ENCODE assay signal across 1 cellular context in the genomic region with DNA sequence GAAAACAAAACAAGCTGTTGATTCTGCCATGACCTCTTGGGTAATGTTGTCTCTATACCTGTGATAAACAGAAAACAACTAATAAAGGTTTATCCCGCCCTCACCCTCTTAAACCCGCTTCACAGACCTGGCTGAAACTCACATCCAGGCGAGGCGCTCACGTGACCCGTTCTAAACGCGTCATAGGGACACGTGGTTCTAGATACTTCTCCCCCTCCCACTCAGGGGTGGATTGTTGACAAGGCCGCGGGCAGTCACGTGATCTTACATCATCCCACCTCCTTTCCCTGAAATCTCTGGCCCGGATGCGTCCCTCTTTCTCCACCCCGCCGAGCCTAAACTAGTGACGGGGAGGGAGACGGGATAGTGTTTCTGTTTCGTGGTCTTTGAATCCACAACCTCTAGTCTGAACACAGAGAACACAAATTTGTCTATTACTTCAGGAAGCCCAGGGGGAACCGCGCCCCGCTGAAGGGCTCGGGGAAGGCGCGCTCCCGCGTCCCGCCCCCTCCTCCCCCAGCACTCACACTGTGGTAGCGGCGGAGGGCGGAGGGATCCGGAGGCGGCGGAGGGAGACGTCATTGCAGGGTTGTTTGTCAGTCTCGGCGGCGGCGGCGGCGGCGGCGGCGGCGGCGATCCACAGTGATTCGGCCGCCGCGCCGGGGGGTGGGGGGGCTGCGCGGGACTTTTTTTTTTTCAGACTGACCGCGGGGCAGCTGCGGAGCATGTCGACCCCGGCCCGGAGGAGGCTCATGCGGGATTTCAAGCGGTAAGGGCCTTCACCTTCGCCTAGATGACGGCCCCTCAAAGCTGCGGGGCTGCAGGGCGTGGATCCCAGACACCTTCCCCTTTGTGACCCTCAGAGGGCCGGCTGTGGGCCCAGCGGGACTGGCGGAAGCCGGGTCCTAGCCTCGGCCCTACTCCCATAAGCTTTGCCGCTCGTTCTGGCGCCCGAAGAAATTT.
TF ChIP-seq lines count a peak whose summit lies in the region.

A gene (plus strand): TSS at position 699 of the 963 bp plus-strand sequence. CDS start 27 bp downstream, at position 726.

TF ChIP-seq in HEK293, 187 proteins besides CTCF, POLR2A, EP300 and RAD21 (continued from another document and continues in another):
- TF ChIP-seq, protein P1, sequence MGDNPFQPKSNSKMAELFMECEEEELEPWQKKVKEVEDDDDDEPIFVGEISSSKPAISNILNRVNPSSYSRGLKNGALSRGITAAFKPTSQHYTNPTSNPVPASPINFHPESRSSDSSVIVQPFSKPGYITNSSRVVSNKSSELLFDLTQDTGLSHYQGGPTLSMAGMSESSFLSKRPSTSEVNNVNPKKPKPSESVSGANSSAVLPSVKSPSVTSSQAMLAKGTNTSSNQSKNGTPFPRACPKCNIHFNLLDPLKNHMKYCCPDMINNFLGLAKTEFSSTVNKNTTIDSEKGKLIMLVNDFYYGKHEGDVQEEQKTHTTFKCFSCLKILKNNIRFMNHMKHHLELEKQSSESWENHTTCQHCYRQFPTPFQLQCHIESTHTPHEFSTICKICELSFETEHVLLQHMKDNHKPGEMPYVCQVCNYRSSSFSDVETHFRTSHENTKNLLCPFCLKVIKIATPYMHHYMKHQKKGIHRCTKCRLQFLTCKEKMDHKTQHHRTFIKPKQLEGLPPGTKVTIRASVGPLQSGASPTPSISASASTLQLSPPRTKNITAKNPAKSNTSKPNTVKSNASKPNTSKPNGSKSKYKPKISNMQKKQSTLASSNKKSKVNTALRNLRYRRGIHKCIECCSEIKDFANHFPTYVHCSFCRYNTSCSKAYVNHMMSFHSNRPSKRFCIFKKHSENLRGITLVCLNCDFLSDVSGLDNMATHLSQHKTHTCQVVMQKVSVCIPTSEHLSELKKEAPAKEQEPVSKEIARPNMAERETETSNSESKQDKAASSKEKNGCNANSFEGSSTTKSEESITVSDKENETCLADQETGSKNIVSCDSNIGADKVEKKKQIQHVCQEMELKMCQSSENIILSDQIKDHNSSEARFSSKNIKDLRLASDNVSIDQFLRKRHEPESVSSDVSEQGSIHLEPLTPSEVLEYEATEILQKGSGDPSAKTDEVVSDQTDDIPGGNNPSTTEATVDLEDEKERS (tag by site-specific recombination; IDR thresholded peaks at IDR 0.05), result no peak
- TF ChIP-seq ZNF626 (tag by site-specific recombination; IDR thresholded peaks at IDR 0.05) (no peak), ZNF155 (tag by site-specific recombination; IDR thresholded peaks at IDR 0.05) (no peak), ZNF433 (tag by site-specific recombination; IDR thresholded peaks at IDR 0.05; ENCODE audit: low read depth) (no peak), SETDB1 (IDR thresholded peaks at IDR 0.05; ENCODE audit: insufficient read length, low read length) (no peak), ZNF629 (tag by site-specific recombination; IDR thresholded peaks at IDR 0.05) (peak; percentile 95), YY1 (tag by site-specific recombination; IDR thresholded peaks at IDR 0.05) (peak; percentile 73), ZNF510 (tag by site-specific recombination; IDR thresholded peaks at IDR 0.05; ENCODE audit: insufficient replicate concordance) (no peak), ZNF133 (tag by site-specific recombination; IDR thresholded peaks at IDR 0.05) (no peak), ZNF664 (tag by site-specific recombination; IDR thresholded peaks at IDR 0.05) (peak; percentile 32; the same call in 1 of the 2 replicates), ZNF837 (tag by site-specific recombination; IDR thresholded peaks at IDR 0.05) (no peak), ZNF169 (tag by site-specific recombination; IDR thresholded peaks at IDR 0.05) (no peak), ZNF785 (tag by site-specific recombination; IDR thresholded peaks at IDR 0.05) (no peak; the same call in 1 of the 2 replicates), ZSCAN16 (tag by site-specific recombination; IDR thresholded peaks at IDR 0.05) (no peak), ZNF157 (tag by site-specific recombination; IDR thresholded peaks at IDR 0.05) (no peak), ZNF558 (tag by site-specific recombination; IDR thresholded peaks at IDR 0.05) (peak; percentile 36; the same call in 1 of the 2 replicates), ZNF621 (tag by site-specific recombination; IDR thresholded peaks at IDR 0.05) (no peak), ZNF114 (tag by site-specific recombination; IDR thresholded peaks at IDR 0.05) (no peak), MYNN (tag by site-specific recombination; IDR thresholded peaks at IDR 0.05; ENCODE audit: borderline replicate concordance) (peak; percentile 39; the same call in 1 of the 2 replicates), ZNF571 (tag by site-specific recombination; IDR thresholded peaks at IDR 0.05) (no peak), ZNF677 (tag by site-specific recombination; IDR thresholded peaks at IDR 0.05) (no peak), ZNF768 (tag by site-specific recombination; IDR thresholded peaks at IDR 0.05) (no peak), ZNF146 (tag by site-specific recombination; IDR thresholded peaks at IDR 0.05) (peak; percentile 89), ZBTB48 (tag by site-specific recombination; IDR thresholded peaks at IDR 0.05) (peak; percentile 71), ZNF335 (tag by site-specific recombination; conservative IDR thresholded peaks at IDR 0.05) (no peak), ZNF701 (tag by site-specific recombination; IDR thresholded peaks at IDR 0.05) (no peak), ZNF202 (tag by site-specific recombination; IDR thresholded peaks at IDR 0.05; ENCODE audit: borderline replicate concordance) (no peak), GLI2 (tag by site-specific recombination; IDR thresholded peaks at IDR 0.05; ENCODE audit: borderline replicate concordance, low read depth) (no peak), ZNF274 (IDR thresholded peaks at IDR 0.05; ENCODE audit: low read length) (no peak), ZNF274 (tag by site-specific recombination; IDR thresholded peaks at IDR 0.05; ENCODE audit: borderline replicate concordance) (no peak), ZNF501 (tag by site-specific recombination; IDR thresholded peaks at IDR 0.05) (peak; percentile 99), SALL2 (tag by site-specific recombination; IDR thresholded peaks at IDR 0.05; ENCODE audit: borderline replicate concordance) (no peak), ZNF416 (tag by site-specific recombination; IDR thresholded peaks at IDR 0.05) (no peak), ZNF76 (tag by site-specific recombination; IDR thresholded peaks at IDR 0.05; ENCODE audit: borderline replicate concordance, low read depth) (peak; percentile 73), ZIC2 (tag by site-specific recombination; IDR thresholded peaks at IDR 0.05) (peak; percentile 86), ZNF366 (tag by site-specific recombination; conservative IDR thresholded peaks at IDR 0.05) (peak; percentile 100), ZNF596 (tag by site-specific recombination; IDR thresholded peaks at IDR 0.05) (no peak)
- TF ChIP-seq, protein P2, sequence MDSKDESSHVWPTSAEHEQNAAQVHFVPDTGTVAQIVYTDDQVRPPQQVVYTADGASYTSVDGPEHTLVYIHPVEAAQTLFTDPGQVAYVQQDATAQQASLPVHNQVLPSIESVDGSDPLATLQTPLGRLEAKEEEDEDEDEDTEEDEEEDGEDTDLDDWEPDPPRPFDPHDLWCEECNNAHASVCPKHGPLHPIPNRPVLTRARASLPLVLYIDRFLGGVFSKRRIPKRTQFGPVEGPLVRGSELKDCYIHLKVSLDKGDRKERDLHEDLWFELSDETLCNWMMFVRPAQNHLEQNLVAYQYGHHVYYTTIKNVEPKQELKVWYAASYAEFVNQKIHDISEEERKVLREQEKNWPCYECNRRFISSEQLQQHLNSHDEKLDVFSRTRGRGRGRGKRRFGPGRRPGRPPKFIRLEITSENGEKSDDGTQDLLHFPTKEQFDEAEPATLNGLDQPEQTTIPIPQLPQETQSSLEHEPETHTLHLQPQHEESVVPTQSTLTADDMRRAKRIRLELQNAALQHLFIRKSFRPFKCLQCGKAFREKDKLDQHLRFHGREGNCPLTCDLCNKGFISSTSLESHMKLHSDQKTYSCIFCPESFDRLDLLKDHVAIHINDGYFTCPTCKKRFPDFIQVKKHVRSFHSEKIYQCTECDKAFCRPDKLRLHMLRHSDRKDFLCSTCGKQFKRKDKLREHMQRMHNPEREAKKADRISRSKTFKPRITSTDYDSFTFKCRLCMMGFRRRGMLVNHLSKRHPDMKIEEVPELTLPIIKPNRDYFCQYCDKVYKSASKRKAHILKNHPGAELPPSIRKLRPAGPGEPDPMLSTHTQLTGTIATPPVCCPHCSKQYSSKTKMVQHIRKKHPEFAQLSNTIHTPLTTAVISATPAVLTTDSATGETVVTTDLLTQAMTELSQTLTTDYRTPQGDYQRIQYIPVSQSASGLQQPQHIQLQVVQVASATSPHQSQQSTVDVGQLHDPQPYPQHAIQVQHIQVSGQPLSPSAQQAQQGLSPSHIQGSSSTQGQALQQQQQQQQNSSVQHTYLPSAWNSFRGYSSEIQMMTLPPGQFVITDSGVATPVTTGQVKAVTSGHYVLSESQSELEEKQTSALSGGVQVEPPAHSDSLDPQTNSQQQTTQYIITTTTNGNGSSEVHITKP (tag by site-specific recombination; IDR thresholded peaks at IDR 0.05), result peak; percentile 100
- TF ChIP-seq, protein P3, sequence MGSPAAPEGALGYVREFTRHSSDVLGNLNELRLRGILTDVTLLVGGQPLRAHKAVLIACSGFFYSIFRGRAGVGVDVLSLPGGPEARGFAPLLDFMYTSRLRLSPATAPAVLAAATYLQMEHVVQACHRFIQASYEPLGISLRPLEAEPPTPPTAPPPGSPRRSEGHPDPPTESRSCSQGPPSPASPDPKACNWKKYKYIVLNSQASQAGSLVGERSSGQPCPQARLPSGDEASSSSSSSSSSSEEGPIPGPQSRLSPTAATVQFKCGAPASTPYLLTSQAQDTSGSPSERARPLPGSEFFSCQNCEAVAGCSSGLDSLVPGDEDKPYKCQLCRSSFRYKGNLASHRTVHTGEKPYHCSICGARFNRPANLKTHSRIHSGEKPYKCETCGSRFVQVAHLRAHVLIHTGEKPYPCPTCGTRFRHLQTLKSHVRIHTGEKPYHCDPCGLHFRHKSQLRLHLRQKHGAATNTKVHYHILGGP (tag by site-specific recombination; IDR thresholded peaks at IDR 0.05), result no peak
- TF ChIP-seq, protein P4, sequence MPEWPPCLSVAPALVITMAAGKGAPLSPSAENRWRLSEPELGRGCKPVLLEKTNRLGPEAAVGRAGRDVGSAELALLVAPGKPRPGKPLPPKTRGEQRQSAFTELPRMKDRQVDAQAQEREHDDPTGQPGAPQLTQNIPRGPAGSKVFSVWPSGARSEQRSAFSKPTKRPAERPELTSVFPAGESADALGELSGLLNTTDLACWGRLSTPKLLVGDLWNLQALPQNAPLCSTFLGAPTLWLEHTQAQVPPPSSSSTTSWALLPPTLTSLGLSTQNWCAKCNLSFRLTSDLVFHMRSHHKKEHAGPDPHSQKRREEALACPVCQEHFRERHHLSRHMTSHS (tag by site-specific recombination; IDR thresholded peaks at IDR 0.05), result no peak
- TF ChIP-seq, protein P5, sequence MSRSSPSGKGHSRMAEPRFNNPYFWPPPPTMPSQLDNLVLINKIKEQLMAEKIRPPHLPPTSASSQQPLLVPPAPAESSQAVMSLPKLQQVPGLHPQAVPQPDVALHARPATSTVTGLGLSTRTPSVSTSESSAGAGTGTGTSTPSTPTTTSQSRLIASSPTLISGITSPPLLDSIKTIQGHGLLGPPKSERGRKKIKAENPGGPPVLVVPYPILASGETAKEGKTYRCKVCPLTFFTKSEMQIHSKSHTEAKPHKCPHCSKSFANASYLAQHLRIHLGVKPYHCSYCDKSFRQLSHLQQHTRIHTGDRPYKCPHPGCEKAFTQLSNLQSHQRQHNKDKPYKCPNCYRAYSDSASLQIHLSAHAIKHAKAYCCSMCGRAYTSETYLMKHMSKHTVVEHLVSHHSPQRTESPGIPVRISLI (tag by site-specific recombination; IDR thresholded peaks at IDR 0.05), result no peak
- TF ChIP-seq, protein P6, sequence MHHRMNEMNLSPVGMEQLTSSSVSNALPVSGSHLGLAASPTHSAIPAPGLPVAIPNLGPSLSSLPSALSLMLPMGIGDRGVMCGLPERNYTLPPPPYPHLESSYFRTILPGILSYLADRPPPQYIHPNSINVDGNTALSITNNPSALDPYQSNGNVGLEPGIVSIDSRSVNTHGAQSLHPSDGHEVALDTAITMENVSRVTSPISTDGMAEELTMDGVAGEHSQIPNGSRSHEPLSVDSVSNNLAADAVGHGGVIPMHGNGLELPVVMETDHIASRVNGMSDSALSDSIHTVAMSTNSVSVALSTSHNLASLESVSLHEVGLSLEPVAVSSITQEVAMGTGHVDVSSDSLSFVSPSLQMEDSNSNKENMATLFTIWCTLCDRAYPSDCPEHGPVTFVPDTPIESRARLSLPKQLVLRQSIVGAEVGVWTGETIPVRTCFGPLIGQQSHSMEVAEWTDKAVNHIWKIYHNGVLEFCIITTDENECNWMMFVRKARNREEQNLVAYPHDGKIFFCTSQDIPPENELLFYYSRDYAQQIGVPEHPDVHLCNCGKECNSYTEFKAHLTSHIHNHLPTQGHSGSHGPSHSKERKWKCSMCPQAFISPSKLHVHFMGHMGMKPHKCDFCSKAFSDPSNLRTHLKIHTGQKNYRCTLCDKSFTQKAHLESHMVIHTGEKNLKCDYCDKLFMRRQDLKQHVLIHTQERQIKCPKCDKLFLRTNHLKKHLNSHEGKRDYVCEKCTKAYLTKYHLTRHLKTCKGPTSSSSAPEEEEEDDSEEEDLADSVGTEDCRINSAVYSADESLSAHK (tag by site-specific recombination; IDR thresholded peaks at IDR 0.05), result peak; percentile 80
- TF ChIP-seq, protein P7, sequence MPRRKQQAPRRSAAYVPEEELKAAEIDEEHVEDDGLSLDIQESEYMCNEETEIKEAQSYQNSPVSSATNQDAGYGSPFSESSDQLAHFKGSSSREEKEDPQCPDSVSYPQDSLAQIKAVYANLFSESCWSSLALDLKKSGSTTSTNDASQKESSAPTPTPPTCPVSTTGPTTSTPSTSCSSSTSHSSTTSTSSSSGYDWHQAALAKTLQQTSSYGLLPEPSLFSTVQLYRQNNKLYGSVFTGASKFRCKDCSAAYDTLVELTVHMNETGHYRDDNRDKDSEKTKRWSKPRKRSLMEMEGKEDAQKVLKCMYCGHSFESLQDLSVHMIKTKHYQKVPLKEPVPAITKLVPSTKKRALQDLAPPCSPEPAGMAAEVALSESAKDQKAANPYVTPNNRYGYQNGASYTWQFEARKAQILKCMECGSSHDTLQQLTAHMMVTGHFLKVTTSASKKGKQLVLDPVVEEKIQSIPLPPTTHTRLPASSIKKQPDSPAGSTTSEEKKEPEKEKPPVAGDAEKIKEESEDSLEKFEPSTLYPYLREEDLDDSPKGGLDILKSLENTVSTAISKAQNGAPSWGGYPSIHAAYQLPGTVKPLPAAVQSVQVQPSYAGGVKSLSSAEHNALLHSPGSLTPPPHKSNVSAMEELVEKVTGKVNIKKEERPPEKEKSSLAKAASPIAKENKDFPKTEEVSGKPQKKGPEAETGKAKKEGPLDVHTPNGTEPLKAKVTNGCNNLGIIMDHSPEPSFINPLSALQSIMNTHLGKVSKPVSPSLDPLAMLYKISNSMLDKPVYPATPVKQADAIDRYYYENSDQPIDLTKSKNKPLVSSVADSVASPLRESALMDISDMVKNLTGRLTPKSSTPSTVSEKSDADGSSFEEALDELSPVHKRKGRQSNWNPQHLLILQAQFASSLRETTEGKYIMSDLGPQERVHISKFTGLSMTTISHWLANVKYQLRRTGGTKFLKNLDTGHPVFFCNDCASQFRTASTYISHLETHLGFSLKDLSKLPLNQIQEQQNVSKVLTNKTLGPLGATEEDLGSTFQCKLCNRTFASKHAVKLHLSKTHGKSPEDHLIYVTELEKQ (tag by site-specific recombination; IDR thresholded peaks at IDR 0.05; ENCODE audit: borderline replicate concordance), result peak; percentile 51; the same call in 1 of the 2 replicates
